In the genomic region with DNA sequence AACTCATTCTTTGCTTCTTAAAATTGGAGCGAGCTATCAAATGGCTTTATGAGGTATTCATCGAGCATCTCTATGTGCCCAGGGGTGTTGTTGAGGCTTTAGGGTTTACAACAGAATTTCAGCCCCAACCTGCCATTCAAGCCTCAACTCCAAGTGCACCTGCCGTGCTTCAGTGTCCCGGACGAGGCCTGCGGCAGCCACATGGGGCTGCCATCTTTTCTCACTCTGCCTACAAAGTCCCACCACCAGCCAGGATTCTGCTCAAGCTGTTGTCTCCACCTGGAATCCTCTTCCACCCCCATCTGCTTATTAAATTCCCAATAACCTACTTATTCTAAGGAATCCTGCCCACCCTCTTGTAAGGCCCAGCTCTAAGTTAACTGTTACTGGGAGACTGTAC, we compare ENCODE assay signal across 27 cellular contexts.
"Had no signal": no experiment of that assay in that cellular context is flagged by ENCODE, and none has a peak within 500 bp of the region (broad histone marks: within the 10 kb centered on the region; RNA-seq: fewer than 3 reads in every experiment).

No MANE protein-coding gene starts in this region.

- H3K4me1 ChIP-seq: prostate gland had no signal

- H3K27me3 ChIP-seq: gastroesophageal sphincter, hepatocyte, ovary, thyroid gland, upper lobe of right lung had no signal

- H3K79me2 ChIP-seq: hepatocyte had no signal

- H3K4me3 ChIP-seq: gastroesophageal sphincter, hepatocyte, ovary, prostate gland, thyroid gland, upper lobe of right lung had no signal

- H3K27ac Mint-ChIP-seq: activated CD8-positive, alpha-beta T cell treated with anti-CD3 and anti-CD28 coated beads for 36 hours; activated naive CD8-positive, alpha-beta T cell treated with anti-CD3 and anti-CD28 coated beads, Interleukin-2, amount 50 U/mL, for 24 hours; nephron; stimulated activated effector memory CD8-positive, alpha-beta T cell treated with anti-CD3 and anti-CD28 coated beads, Interleukin-12 subunit alpha, Interleukin-12 subunit beta, amount 100 ng/mL, for 72 hours; WTC11 had no signal

- H3K27ac ChIP-seq: gastroesophageal sphincter, hepatocyte, ovary, prostate gland, thyroid gland, upper lobe of right lung had no signal

- DNase-seq: activated CD4-positive, alpha-beta T cell treated with anti-CD3 and anti-CD28 coated beads for 1 hour; activated CD4-positive, alpha-beta T cell treated with anti-CD3 and anti-CD28 coated beads, Interleukin-2, amount 50 U/mL, for 1 hour; activated gamma-delta T cell treated with Interleukin-2 at 50 U/mL for 16 hours; activated naive CD4-positive, alpha-beta T cell treated with anti-CD3 and anti-CD28 coated beads, Interleukin-2, amount 50 U/mL, for 16 hours; activated naive CD8-positive, alpha-beta T cell treated with anti-CD3 and anti-CD28 coated beads, Interleukin-2, amount 50 U/mL, for 24 hours; activated T-cell treated with anti-CD3 and anti-CD28 coated beads, Interleukin-2, amount 50 U/mL, for 4 hours; amygdala; caudate nucleus; left cardiac atrium; left ventricle myocardium superior; ovary; retina; stimulated activated CD4-positive, alpha-beta T cell treated with anti-CD3 and anti-CD28 coated beads, Interleukin-12 subunit alpha, Interleukin-12 subunit beta, amount 100 ng/mL, for 4 hours; stimulated activated CD4-positive, alpha-beta T cell treated with anti-CD3 and anti-CD28 coated beads, Interleukin-4, amount 100 ng/mL, for 24 hours; T-helper 2 cell; thyroid gland; upper lobe of right lung had no signal

- H3K4me2 ChIP-seq: hepatocyte had no signal

- H3K9me3 ChIP-seq: gastroesophageal sphincter, ovary, prostate gland, thyroid gland, upper lobe of right lung had no signal

- H3K9me3 Mint-ChIP-seq: activated CD8-positive, alpha-beta T cell treated with anti-CD3 and anti-CD28 coated beads for 36 hours; activated naive CD8-positive, alpha-beta T cell treated with anti-CD3 and anti-CD28 coated beads, Interleukin-2, amount 50 U/mL, for 24 hours; activated T-cell treated with anti-CD3 and anti-CD28 coated beads, Interleukin-2, amount 50 U/mL, for 4 hours; activated T-helper 17 cell treated with anti-CD3 and anti-CD28 coated beads, Interleukin-2, amount 50 U/mL, for 72 hours; nephron; stimulated activated effector memory CD8-positive, alpha-beta T cell treated with anti-CD3 and anti-CD28 coated beads, Interleukin-12 subunit alpha, Interleukin-12 subunit beta, amount 100 ng/mL, for 72 hours; stimulated activated naive CD8-positive, alpha-beta T cell treated with anti-CD3 and anti-CD28 coated beads, Interleukin-15, amount 100 ng/mL, for 72 hours; WTC11 had no signal

- H3K36me3 ChIP-seq: gastroesophageal sphincter, ovary, prostate gland, thyroid gland, upper lobe of right lung had no signal

- H3K4me1 Mint-ChIP-seq: activated T-helper 17 cell treated with anti-CD3 and anti-CD28 coated beads, Interleukin-2, amount 50 U/mL, for 72 hours; stimulated activated effector memory CD8-positive, alpha-beta T cell treated with anti-CD3 and anti-CD28 coated beads, Interleukin-12 subunit alpha, Interleukin-12 subunit beta, amount 100 ng/mL, for 72 hours; WTC11 had no signal

- H3K4me3 Mint-ChIP-seq: activated CD8-positive, alpha-beta T cell treated with anti-CD3 and anti-CD28 coated beads for 36 hours; activated naive CD8-positive, alpha-beta T cell treated with anti-CD3 and anti-CD28 coated beads, Interleukin-2, amount 50 U/mL, for 24 hours; activated T-cell treated with anti-CD3 and anti-CD28 coated beads, Interleukin-2, amount 50 U/mL, for 4 hours; activated T-helper 17 cell treated with anti-CD3 and anti-CD28 coated beads, Interleukin-2, amount 50 U/mL, for 72 hours; nephron; stimulated activated effector memory CD8-positive, alpha-beta T cell treated with anti-CD3 and anti-CD28 coated beads, Interleukin-12 subunit alpha, Interleukin-12 subunit beta, amount 100 ng/mL, for 72 hours; stimulated activated naive CD8-positive, alpha-beta T cell treated with anti-CD3 and anti-CD28 coated beads, Interleukin-15, amount 100 ng/mL, for 72 hours; WTC11 had no signal

- ATAC-seq: gastroesophageal sphincter, left cardiac atrium, sciatic nerve, upper lobe of right lung, WTC11 had no signal

- H3K36me3 Mint-ChIP-seq: stimulated activated effector memory CD8-positive, alpha-beta T cell treated with anti-CD3 and anti-CD28 coated beads, Interleukin-12 subunit alpha, Interleukin-12 subunit beta, amount 100 ng/mL, for 72 hours; WTC11 had no signal

- H2AFZ ChIP-seq: hepatocyte had no signal
